ENCODE assay signal across 2 cellular contexts in genomic region chr20:12954254-12954653, GRCh38. TPM values are rescaled to one million over a fixed set of nuclear protein-coding genes. Genes with fewer than 3 reads are reported as not detected.
"Had no signal": no experiment of that assay in that cellular context is flagged by ENCODE, and none has a peak within 500 bp of the region (broad histone marks: within the 10 kb centered on the region; RNA-seq: fewer than 3 reads in every experiment).

No MANE protein-coding gene starts in this region.

RNA-seq across cellular contexts. Expression of gene SPTLC3, which starts 54.5 kb away (rescaled TPM):
- total RNA-seq: activated B cell treated with CpG ODN at 0.5 μM for 24 hours; activated CD4-positive, alpha-beta memory T cell treated with anti-CD3 and anti-CD28 coated beads, Interleukin-2, amount 10 ng/mL, durations not matched to agents 7 days and 5 days had no signal
